In the genomic region with DNA sequence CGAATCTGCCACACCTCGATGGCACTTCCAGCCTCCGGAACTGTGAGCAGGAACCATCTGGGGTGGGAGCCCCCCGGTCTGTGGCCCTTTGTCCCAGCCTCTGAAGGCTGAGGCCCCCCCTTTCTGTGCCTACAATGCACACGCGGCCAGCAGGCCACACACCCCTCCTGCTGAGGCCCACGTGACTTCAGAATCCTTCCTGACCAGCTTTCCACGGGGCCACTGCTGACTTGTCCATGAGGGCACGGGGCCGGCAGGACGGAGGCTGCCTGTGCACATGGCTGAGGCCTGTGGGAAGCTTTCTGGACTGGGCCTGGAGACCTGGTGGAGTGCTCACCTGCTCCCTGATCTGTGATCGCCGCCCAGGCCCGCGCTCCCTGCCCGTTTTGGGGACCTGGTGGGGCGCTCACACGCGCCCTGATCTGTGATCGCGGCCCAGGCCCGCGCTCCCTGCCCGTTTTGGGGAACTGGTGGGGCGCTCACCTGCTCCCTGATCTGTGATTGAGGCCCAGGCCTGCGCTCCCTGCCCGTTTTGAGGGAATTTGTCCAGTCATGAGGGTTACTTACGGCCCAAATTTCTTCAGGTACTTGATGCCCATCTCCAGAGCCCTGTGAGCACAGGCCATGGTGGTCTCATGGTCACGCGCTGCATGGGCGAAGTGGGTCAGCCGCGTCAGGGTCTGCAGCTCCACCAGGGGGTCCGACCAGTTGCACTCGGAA, we compare ENCODE assay signal across 22 cellular contexts. TPM values are rescaled to one million over a fixed set of nuclear protein-coding genes. Genes with fewer than 3 reads are reported as not detected.
"Had no signal": no experiment of that assay in that cellular context is flagged by ENCODE, and none has a peak within 500 bp of the region (broad histone marks: within the 10 kb centered on the region; RNA-seq: fewer than 3 reads in every experiment).

No MANE protein-coding gene starts in this region.

- H3K9me3 Mint-ChIP-seq: activated naive CD4-positive, alpha-beta T cell treated with anti-CD3 and anti-CD28 coated beads, Interleukin-2, amount 50 U/mL, for 72 hours; activated T-cell treated with anti-CD3 and anti-CD28 coated beads, Interleukin-2, amount 50 U/mL, for 72 hours; effector memory CD8-positive, alpha-beta T cell; neural crest cell; T-cell had no signal

- H3K27ac Mint-ChIP-seq: activated naive CD4-positive, alpha-beta T cell treated with anti-CD3 and anti-CD28 coated beads, Interleukin-2, amount 50 U/mL, for 72 hours; activated T-cell treated with anti-CD3 and anti-CD28 coated beads, Interleukin-2, amount 50 U/mL, for 72 hours; effector memory CD8-positive, alpha-beta T cell; T-cell had no signal

- H3K4me3 Mint-ChIP-seq: activated T-cell treated with anti-CD3 and anti-CD28 coated beads, Interleukin-2, amount 50 U/mL, for 72 hours; effector memory CD8-positive, alpha-beta T cell; neural crest cell; T-cell had no signal

- H3K9me3 ChIP-seq: ovary, thyroid gland had no signal

- H3K36me3 Mint-ChIP-seq: activated naive CD4-positive, alpha-beta T cell treated with anti-CD3 and anti-CD28 coated beads, Interleukin-2, amount 50 U/mL, for 72 hours; T-cell had no signal

- H3K27me3 ChIP-seq: cardiac muscle cell, ovary, thyroid gland had no signal

- DNase-seq: activated CD4-positive, alpha-beta T cell treated with anti-CD3 and anti-CD28 coated beads, Interleukin-2, amount 50 U/mL, for 1 hour; activated CD4-positive, CD25-positive, alpha-beta regulatory T cell treated with anti-CD3 and anti-CD28 coated beads, Interleukin-2, amount 50 U/mL, for 72 hours; activated effector memory CD4-positive, alpha-beta T cell treated with anti-CD3 and anti-CD28 coated beads, Interleukin-2, amount 50 U/mL, for 16 hours; activated T-cell treated with anti-CD3 and anti-CD28 coated beads, Interleukin-2, amount 50 U/mL, for 72 hours; amniotic stem cell; effector memory CD8-positive, alpha-beta T cell; hypothalamus; islet precursor cell; stimulated activated CD4-positive, alpha-beta T cell treated with anti-CD3 and anti-CD28 coated beads, Interleukin-12 subunit alpha, Interleukin-12 subunit beta, amount 100 ng/mL, for 4 hours; stimulated activated CD4-positive, alpha-beta T cell treated with anti-CD3 and anti-CD28 coated beads, Interleukin-1b, Interleukin-23, amount 100 ng/mL, for 48 hours; stimulated activated naive CD4-positive, alpha-beta T cell treated with Interleukin-2 at 50 U/mL for 16 hours had no signal

- H3K4me1 Mint-ChIP-seq: neural crest cell had no signal

- H3K4me1 ChIP-seq: thyroid gland had no signal

- ATAC-seq: activated naive CD4-positive, alpha-beta T cell treated with anti-CD3 and anti-CD28 coated beads, Interleukin-2, amount 50 U/mL, for 72 hours; activated T-cell treated with anti-CD3 and anti-CD28 coated beads, Interleukin-2, amount 50 U/mL, for 72 hours; effector memory CD8-positive, alpha-beta T cell; left lobe of liver; SK-N-SH treated with all-trans-retinoic acid at 6 μM for 48 hours; T-cell had no signal

- H3K4me3 ChIP-seq: cardiac muscle cell, ovary, thyroid gland had no signal

- H3K27ac ChIP-seq: cardiac muscle cell, ovary, thyroid gland had no signal

RNA-seq across cellular contexts. Expression of gene CFAP46, which starts 34.3 kb away (rescaled TPM):
- total RNA-seq: myocyte, subcutaneous adipose tissue, T-cell had no signal
- polyA plus RNA-seq: urinary bladder had no signal
